In genomic region chr19:12997967-12998940, GRCh38 we compare ENCODE assay signal across 15 cellular contexts. TPM values are rescaled to one million over a fixed set of nuclear protein-coding genes. Genes with fewer than 3 reads are reported as not detected.
DNase-seq lines count a peak whose midpoint lies in the region; ATAC-seq and TF ChIP-seq lines count a peak whose summit lies in the region.
"Had no signal": no experiment of that assay in that cellular context is flagged by ENCODE, and none has a peak within 500 bp of the region (broad histone marks: within the 10 kb centered on the region; RNA-seq: fewer than 3 reads in every experiment).

No MANE protein-coding gene starts in this region.

- no peak overlapping the region for H3K4me3 ChIP-seq in mucosa of stomach (ENCODE audit: low read length)
- no peak overlapping the region for H3K4me3 ChIP-seq in thyroid gland (replicated peaks in 1 of 3)
- H3K4me3 ChIP-seq in brain microvascular endothelial cell (ENCODE audit: low read depth, low read length): no peak overlapping the region
- H3K4me3 ChIP-seq: adrenal gland had no signal

- no peaks in the 10 kb centered on the region for H3K9me3 ChIP-seq in mucosa of stomach (ENCODE audit: control insufficient read depth, low read length)
- no peaks in the 10 kb centered on the region for H3K9me3 ChIP-seq in thyroid gland
- H3K9me3 ChIP-seq: adrenal gland had no signal

- peaks cover 3% of the 10 kb centered on the region for H3K36me3 Mint-ChIP-seq in activated CD4-positive, alpha-beta memory T cell treated with anti-CD3 and anti-CD28 coated beads, Interleukin-2, amount 10 ng/mL, durations not matched to agents 7 days and 5 days (ENCODE audit: low read depth)
- no peaks in the 10 kb centered on the region for H3K36me3 Mint-ChIP-seq in activated CD4-positive, alpha-beta memory T cell treated with anti-CD3 and anti-CD28 coated beads for 36 hours
- H3K36me3 Mint-ChIP-seq in brain: peaks cover 4% of the 10 kb centered on the region
- no peaks in the 10 kb centered on the region for H3K36me3 Mint-ChIP-seq in activated CD8-positive, alpha-beta T cell treated with anti-CD3 and anti-CD28 coated beads for 36 hours (ENCODE audit: low read depth)

- H3K9me3 Mint-ChIP-seq in activated CD4-positive, alpha-beta memory T cell treated with anti-CD3 and anti-CD28 coated beads, Interleukin-2, amount 10 ng/mL, durations not matched to agents 7 days and 5 days: no peaks in the 10 kb centered on the region
- H3K9me3 Mint-ChIP-seq in activated CD4-positive, alpha-beta memory T cell treated with anti-CD3 and anti-CD28 coated beads for 36 hours: no peaks in the 10 kb centered on the region
- peaks cover 0 to 8% (median 0%) of the 10 kb centered on the region in 5 experiments for H3K9me3 Mint-ChIP-seq in brain
- H3K9me3 Mint-ChIP-seq in activated CD8-positive, alpha-beta T cell treated with anti-CD3 and anti-CD28 coated beads for 36 hours: no peaks in the 10 kb centered on the region
- H3K9me3 Mint-ChIP-seq: stimulated activated naive CD8-positive, alpha-beta T cell treated with anti-CD3 and anti-CD28 coated beads, Interleukin-15, amount 100 ng/mL, for 72 hours had no signal

- no peak for ATAC-seq in activated CD8-positive, alpha-beta T cell treated with anti-CD3 and anti-CD28 coated beads for 36 hours
- ATAC-seq in GM19395 (IDR thresholded peaks at IDR 0.05; ENCODE audit: unreplicated experiment): no peak

- in situ Hi-C loops in brain microvascular endothelial cell (cut with HindIII; ENCODE audit: low pct_ligation_motif_present, low sequenced_read_pairs): no loop called here

- peaks cover 43% of the 10 kb centered on the region for H3K27me3 Mint-ChIP-seq in activated CD4-positive, alpha-beta memory T cell treated with anti-CD3 and anti-CD28 coated beads, Interleukin-2, amount 10 ng/mL, durations not matched to agents 7 days and 5 days
- peaks cover 11% of the 10 kb centered on the region for H3K27me3 Mint-ChIP-seq in activated CD4-positive, alpha-beta memory T cell treated with anti-CD3 and anti-CD28 coated beads for 36 hours
- peaks cover 76% of the 10 kb centered on the region for H3K27me3 Mint-ChIP-seq in brain
- peaks cover 8% of the 10 kb centered on the region for H3K27me3 Mint-ChIP-seq in activated CD8-positive, alpha-beta T cell treated with anti-CD3 and anti-CD28 coated beads for 36 hours

- peak overlapping the region; percentile 22 for H3K9ac ChIP-seq in mucosa of stomach (ENCODE audit: low read length)

- intact Hi-C loops in activated CD4-positive, alpha-beta memory T cell treated with anti-CD3 and anti-CD28 coated beads for 36 hours (cut with micrococcal nuclease): no loop called here
- intact Hi-C loops in thyroid gland (cut with DNase I): no loop called here
- intact Hi-C loops in activated CD8-positive, alpha-beta T cell treated with anti-CD3 and anti-CD28 coated beads for 36 hours (cut with micrococcal nuclease): no loop called here

- H3K4me1 Mint-ChIP-seq in activated CD4-positive, alpha-beta memory T cell treated with anti-CD3 and anti-CD28 coated beads, Interleukin-2, amount 10 ng/mL, durations not matched to agents 7 days and 5 days: peaks cover 6% of the 10 kb centered on the region
- H3K4me1 Mint-ChIP-seq in activated CD4-positive, alpha-beta memory T cell treated with anti-CD3 and anti-CD28 coated beads for 36 hours (ENCODE audit: low read depth): peaks cover 6% of the 10 kb centered on the region
- peaks cover 15% of the 10 kb centered on the region for H3K4me1 Mint-ChIP-seq in brain
- H3K4me1 Mint-ChIP-seq in activated CD8-positive, alpha-beta T cell treated with anti-CD3 and anti-CD28 coated beads for 36 hours (ENCODE audit: low read depth): peaks cover 8% of the 10 kb centered on the region

- POLR2A ChIA-PET in activated CD4-positive, alpha-beta memory T cell treated with anti-CD3 and anti-CD28 coated beads, Interleukin-2, amount 10 ng/mL, durations not matched to agents 7 days and 5 days (lab: Charles Lee): no interaction called here
- POLR2A ChIA-PET in activated CD4-positive, alpha-beta memory T cell treated with anti-CD3 and anti-CD28 coated beads for 36 hours (lab: Charles Lee): no interaction called here
- POLR2A ChIA-PET in activated CD8-positive, alpha-beta T cell treated with anti-CD3 and anti-CD28 coated beads for 36 hours (lab: Charles Lee): no interaction called here

- CTCF ChIA-PET in activated CD4-positive, alpha-beta memory T cell treated with anti-CD3 and anti-CD28 coated beads, Interleukin-2, amount 10 ng/mL, durations not matched to agents 7 days and 5 days (lab: Charles Lee): no interaction called here
- CTCF ChIA-PET in activated CD4-positive, alpha-beta memory T cell treated with anti-CD3 and anti-CD28 coated beads for 36 hours (lab: Charles Lee): no interaction called here
- CTCF ChIA-PET in activated CD8-positive, alpha-beta T cell treated with anti-CD3 and anti-CD28 coated beads for 36 hours (lab: Charles Lee): interaction anchor here (0.9 kb wide), 1 partner anchor 21 kb away, joined by 3 read pairs; no protein-coding TSS in a partner anchor

- peaks cover 44% of the 10 kb centered on the region for H3K4me1 ChIP-seq in mucosa of stomach (ENCODE audit: control insufficient read depth, insufficient read depth, low read length)
- peaks cover 42 to 49% of the 10 kb centered on the region in 2 donors for H3K4me1 ChIP-seq in thyroid gland

- H3K36me3 ChIP-seq in mucosa of stomach (ENCODE audit: control insufficient read depth, insufficient read depth, low read length) (no peaks in the 10 kb centered on the region), thyroid gland (no peaks in the 10 kb centered on the region), brain microvascular endothelial cell (replicated peaks) (peaks cover 4% of the 10 kb centered on the region)
- H3K36me3 ChIP-seq: adrenal gland had no signal

- H3K4me3 Mint-ChIP-seq in activated CD4-positive, alpha-beta memory T cell treated with anti-CD3 and anti-CD28 coated beads, Interleukin-2, amount 10 ng/mL, durations not matched to agents 7 days and 5 days: peak overlapping the region; percentile 4
- no peak overlapping the region for H3K4me3 Mint-ChIP-seq in activated CD4-positive, alpha-beta memory T cell treated with anti-CD3 and anti-CD28 coated beads for 36 hours
- H3K4me3 Mint-ChIP-seq in brain: peak overlapping the region; percentile 71 to 84 (median 77)
- H3K4me3 Mint-ChIP-seq in activated CD8-positive, alpha-beta T cell treated with anti-CD3 and anti-CD28 coated beads for 36 hours: no peak overlapping the region
- H3K4me3 Mint-ChIP-seq: stimulated activated naive CD8-positive, alpha-beta T cell treated with anti-CD3 and anti-CD28 coated beads, Interleukin-15, amount 100 ng/mL, for 72 hours had no signal

- TF ChIP-seq POLR2A in thyroid gland (IDR thresholded peaks at IDR 0.05): no peak

- H3K27me3 ChIP-seq in mucosa of stomach (ENCODE audit: control insufficient read depth, insufficient read depth, low read length) (no peaks in the 10 kb centered on the region), thyroid gland (no peaks in the 10 kb centered on the region), brain microvascular endothelial cell (replicated peaks) (no peaks in the 10 kb centered on the region)
- H3K27me3 ChIP-seq: adrenal gland had no signal

- H3K27ac ChIP-seq in thyroid gland: peak overlapping the region; percentile 11 to 87 (median 79)
- no peak overlapping the region for H3K27ac ChIP-seq in brain microvascular endothelial cell

- 69 to 75% methylated on average over 32 of the region's 32 CpGs for WGBS in thyroid gland, 2 donors

- no peak overlapping the region for H3K27ac Mint-ChIP-seq in activated CD4-positive, alpha-beta memory T cell treated with anti-CD3 and anti-CD28 coated beads, Interleukin-2, amount 10 ng/mL, durations not matched to agents 7 days and 5 days
- no peak overlapping the region for H3K27ac Mint-ChIP-seq in activated CD4-positive, alpha-beta memory T cell treated with anti-CD3 and anti-CD28 coated beads for 36 hours
- H3K27ac Mint-ChIP-seq in brain: peak overlapping the region in 4 of 5 experiments; percentile 71 to 98 (median 95)
- no peak overlapping the region for H3K27ac Mint-ChIP-seq in activated CD8-positive, alpha-beta T cell treated with anti-CD3 and anti-CD28 coated beads for 36 hours
- H3K27ac Mint-ChIP-seq: stimulated activated naive CD8-positive, alpha-beta T cell treated with anti-CD3 and anti-CD28 coated beads, Interleukin-15, amount 100 ng/mL, for 72 hours had no signal

- no peak for TF ChIP-seq CTCF in brain (conservative IDR thresholded peaks at IDR 0.05)
- TF ChIP-seq CTCF in thyroid gland (IDR thresholded peaks at IDR 0.05): no peak
- TF ChIP-seq CTCF in activated CD8-positive, alpha-beta T cell treated with anti-CD3 and anti-CD28 coated beads for 36 hours (IDR thresholded peaks at IDR 0.05): no peak
- TF ChIP-seq CTCF in brain microvascular endothelial cell (IDR thresholded peaks at IDR 0.05; ENCODE audit: low read depth, low read length, missing control alignments): no peak

- no peak for DNase-seq in activated CD4-positive, alpha-beta memory T cell treated with anti-CD3 and anti-CD28 coated beads, Interleukin-2, amount 10 ng/mL, durations not matched to agents 7 days and 5 days
- no peak for DNase-seq in activated CD4-positive, alpha-beta memory T cell treated with anti-CD3 and anti-CD28 coated beads for 36 hours
- DNase-seq in thyroid gland (peak in 1 of 2 donors; percentile 27), brain microvascular endothelial cell (no peak)
- DNase-seq in activated CD8-positive, alpha-beta T cell treated with anti-CD3 and anti-CD28 coated beads for 36 hours: no peak
- DNase-seq: activated CD4-positive, alpha-beta T cell treated with anti-CD3 and anti-CD28 coated beads for 4 hours; adrenal gland; NCI-H187 treated with DMSO at 0.1 percent for 48 hours; RPMI8226; stimulated activated naive CD8-positive, alpha-beta T cell treated with anti-CD3 and anti-CD28 coated beads, Interleukin-15, amount 100 ng/mL, for 72 hours had no signal

RNA-seq across cellular contexts. Expression of gene NFIX, which starts 3.0 kb away (rescaled TPM):
- total RNA-seq in activated CD4-positive, alpha-beta memory T cell treated with anti-CD3 and anti-CD28 coated beads, Interleukin-2, amount 10 ng/mL, durations not matched to agents 7 days and 5 days: under 1 TPM in 1 of 2 experiments, not detected in 1; 0.05 TPM
- 1 to 10 TPM; 1.6 to 2.0 TPM for total RNA-seq in activated CD4-positive, alpha-beta memory T cell treated with anti-CD3 and anti-CD28 coated beads for 36 hours
- 239 TPM for polyA plus RNA-seq in brain (ENCODE audit: insufficient read depth, low read depth, low replicate concordance)
- 10 to 100 TPM; 38.8 to 70.2 (median 62.4) TPM for total RNA-seq in thyroid gland
- 1 to 10 TPM; 4.7 to 5.0 TPM for total RNA-seq in activated CD8-positive, alpha-beta T cell treated with anti-CD3 and anti-CD28 coated beads for 36 hours

RNA-seq across cellular contexts. Expression of gene DAND5, which starts 28.9 kb away (rescaled TPM):
- total RNA-seq in activated CD4-positive, alpha-beta memory T cell treated with anti-CD3 and anti-CD28 coated beads, Interleukin-2, amount 10 ng/mL, durations not matched to agents 7 days and 5 days: under 1 TPM; 0.13 to 0.15 TPM
- total RNA-seq in activated CD4-positive, alpha-beta memory T cell treated with anti-CD3 and anti-CD28 coated beads for 36 hours: under 1 TPM in 1 of 2 experiments, not detected in 1; 0.12 TPM
- 0.56 TPM for polyA plus RNA-seq in brain (ENCODE audit: insufficient read depth, low read depth, low replicate concordance)
- under 1 TPM in 2 of 4 donors, not detected in 2; 0.40 to 0.45 TPM for total RNA-seq in thyroid gland
- total RNA-seq in activated CD8-positive, alpha-beta T cell treated with anti-CD3 and anti-CD28 coated beads for 36 hours: not detected
- total RNA-seq: esophagus mucosa had no signal
- polyA plus RNA-seq: AG04450 had no signal

RNA-seq across cellular contexts. Expression of gene GADD45GIP1, which starts 41.2 kb away (rescaled TPM):
- 10 to 100 TPM; 17.5 to 18.4 TPM for total RNA-seq in activated CD4-positive, alpha-beta memory T cell treated with anti-CD3 and anti-CD28 coated beads, Interleukin-2, amount 10 ng/mL, durations not matched to agents 7 days and 5 days
- total RNA-seq in activated CD4-positive, alpha-beta memory T cell treated with anti-CD3 and anti-CD28 coated beads for 36 hours: 10 to 100 TPM; 31.2 to 32.6 TPM
- polyA plus RNA-seq in brain (ENCODE audit: insufficient read depth, low read depth, low replicate concordance): 73.8 TPM
- total RNA-seq in thyroid gland: 10 to 100 TPM; 31.8 to 68.3 (median 55.2) TPM
- total RNA-seq in activated CD8-positive, alpha-beta T cell treated with anti-CD3 and anti-CD28 coated beads for 36 hours: 10 to 100 TPM; 32.6 to 36.0 TPM

RNA-seq across cellular contexts. Expression of gene RAD23A, which starts 52.6 kb away (rescaled TPM):
- 100 to 1,000 TPM; 119 to 123 TPM for total RNA-seq in activated CD4-positive, alpha-beta memory T cell treated with anti-CD3 and anti-CD28 coated beads, Interleukin-2, amount 10 ng/mL, durations not matched to agents 7 days and 5 days
- 100 to 1,000 TPM; 190 to 194 TPM for total RNA-seq in activated CD4-positive, alpha-beta memory T cell treated with anti-CD3 and anti-CD28 coated beads for 36 hours
- polyA plus RNA-seq in brain (ENCODE audit: insufficient read depth, low read depth, low replicate concordance): 343 TPM
- 100 to 1,000 TPM in 2 of 4 donors, 10 to 100 TPM in 2; 72.0 to 128 (median 101) TPM for total RNA-seq in thyroid gland
- total RNA-seq in activated CD8-positive, alpha-beta T cell treated with anti-CD3 and anti-CD28 coated beads for 36 hours: 100 to 1,000 TPM; 189 to 190 TPM

RNA-seq across cellular contexts. Expression of gene CALR, which starts 59.8 kb away (rescaled TPM):
- 100 to 1,000 TPM; 640 to 660 TPM for total RNA-seq in activated CD4-positive, alpha-beta memory T cell treated with anti-CD3 and anti-CD28 coated beads, Interleukin-2, amount 10 ng/mL, durations not matched to agents 7 days and 5 days
- 100 to 1,000 TPM; 625 to 642 TPM for total RNA-seq in activated CD4-positive, alpha-beta memory T cell treated with anti-CD3 and anti-CD28 coated beads for 36 hours
- 637 TPM for polyA plus RNA-seq in brain (ENCODE audit: insufficient read depth, low read depth, low replicate concordance)
- 1,000 to 10,000 TPM; 1,892 to 4,270 (median 2,942) TPM for total RNA-seq in thyroid gland
- 100 to 1,000 TPM; 535 to 563 TPM for total RNA-seq in activated CD8-positive, alpha-beta T cell treated with anti-CD3 and anti-CD28 coated beads for 36 hours

Comparison
In these comparisons a context has a peak if more than half of its experiments do, and no peak if none do; other contexts are left out.
1. H3K4me3 Mint-ChIP-seq: peak in activated CD4-positive, alpha-beta memory T cell treated with anti-CD3 and anti-CD28 coated beads, Interleukin-2, amount 10 ng/mL, durations not matched to agents 7 days and 5 days (single experiment) and brain (5 of 5); none in activated CD4-positive, alpha-beta memory T cell treated with anti-CD3 and anti-CD28 coated beads for 36 hours (single experiment) and activated CD8-positive, alpha-beta T cell treated with anti-CD3 and anti-CD28 coated beads for 36 hours (single experiment).
2. H3K27ac Mint-ChIP-seq: peak in brain (4 of 5); none in activated CD4-positive, alpha-beta memory T cell treated with anti-CD3 and anti-CD28 coated beads, Interleukin-2, amount 10 ng/mL, durations not matched to agents 7 days and 5 days (single experiment), activated CD4-positive, alpha-beta memory T cell treated with anti-CD3 and anti-CD28 coated beads for 36 hours (single experiment) and activated CD8-positive, alpha-beta T cell treated with anti-CD3 and anti-CD28 coated beads for 36 hours (single experiment).
3. RNA of gene NFIX, which starts 3.0 kb away (total RNA-seq): 38.8 to 70.2 TPM in thyroid gland; 4.7 to 5.0 TPM in activated CD8-positive, alpha-beta T cell treated with anti-CD3 and anti-CD28 coated beads for 36 hours, 1.6 to 2.0 TPM in activated CD4-positive, alpha-beta memory T cell treated with anti-CD3 and anti-CD28 coated beads for 36 hours and 0.05 TPM in activated CD4-positive, alpha-beta memory T cell treated with anti-CD3 and anti-CD28 coated beads, Interleukin-2, amount 10 ng/mL, durations not matched to agents 7 days and 5 days; every median in the first group is over 4 times any median in the second.